11 cellular contexts compared by ENCODE assay signal in genomic region chr10:34504534-34504933, GRCh38.
A peak's percentile ranks its signal among the peaks of the same experiment; 100 is the strongest.
DNase-seq lines count a peak whose midpoint lies in the region; ATAC-seq, FAIRE-seq and TF ChIP-seq lines count a peak whose summit lies in the region.
"Had no signal": no experiment of that assay in that cellular context is flagged by ENCODE, and none has a peak within 500 bp of the region (broad histone marks: within the 10 kb centered on the region; RNA-seq: fewer than 3 reads in every experiment).

No MANE protein-coding gene starts in this region.

- intact Hi-C loops in spleen (cut with DNase I; ENCODE audit: low total_unique reads) = no loop called here

- H3K27ac ChIP-seq in C4-2B (peak overlapping the region; percentile 27; the same call in 1 of the 2 replicates), spleen (no peak overlapping the region)
- H3K27ac ChIP-seq: suprapubic skin had no signal

- peaks cover 23% of the 10 kb centered on the region for H3K27me3 Mint-ChIP-seq in activated T-helper 17 cell treated with anti-CD3 and anti-CD28 coated beads, Interleukin-2, amount 50 U/mL, for 72 hours
- no peaks in the 10 kb centered on the region for H3K27me3 Mint-ChIP-seq in endothelial cell (ENCODE audit: unreplicated experiment)

- no peaks in the 10 kb centered on the region for H3K9me3 Mint-ChIP-seq in activated T-helper 17 cell treated with anti-CD3 and anti-CD28 coated beads, Interleukin-2, amount 50 U/mL, for 72 hours
- H3K9me3 Mint-ChIP-seq in endothelial cell (ENCODE audit: unreplicated experiment) = no peaks in the 10 kb centered on the region

- H3K4me1 Mint-ChIP-seq in activated T-helper 17 cell treated with anti-CD3 and anti-CD28 coated beads, Interleukin-2, amount 50 U/mL, for 72 hours = no peaks in the 10 kb centered on the region
- H3K4me1 Mint-ChIP-seq in endothelial cell (ENCODE audit: unreplicated experiment) = peaks cover 3% of the 10 kb centered on the region

- no peak overlapping the region for H3K4me3 Mint-ChIP-seq in activated T-helper 17 cell treated with anti-CD3 and anti-CD28 coated beads, Interleukin-2, amount 50 U/mL, for 72 hours
- H3K4me3 Mint-ChIP-seq in endothelial cell (ENCODE audit: unreplicated experiment) = no peak overlapping the region

- DNase-seq in endothelial cell (ENCODE audit: low spot score) (no peak), spleen (no peak), NOMO-1 (lab: John Stamatoyannopoulos, UW; ENCODE audit: unreplicated experiment in 2 of 2) (no peak), GM20000 (ENCODE audit: low spot score) (no peak)
- DNase-seq: NCI-H510A treated with DMSO at 0.1 percent for 48 hours had no signal

- H3K4me1 ChIP-seq in spleen = no peaks in the 10 kb centered on the region

- no peak overlapping the region for H3K27ac Mint-ChIP-seq in activated T-helper 17 cell treated with anti-CD3 and anti-CD28 coated beads, Interleukin-2, amount 50 U/mL, for 72 hours
- H3K27ac Mint-ChIP-seq in endothelial cell (ENCODE audit: unreplicated experiment) = no peak overlapping the region

- TF ChIP-seq POLR2A in spleen (IDR thresholded peaks at IDR 0.05) = no peak

- FAIRE-seq in islet of Langerhans (lab: Jason Lieb, UNC) = peak; percentile 80

- no peaks in the 10 kb centered on the region for H3K27me3 ChIP-seq in spleen (replicated peaks in 1 of 7)
- H3K27me3 ChIP-seq: suprapubic skin had no signal

- TF ChIP-seq CTCF in C4-2B (conservative IDR thresholded peaks at IDR 0.05) = no peak
- TF ChIP-seq CTCF in endothelial cell (IDR thresholded peaks at IDR 0.05; ENCODE audit: unreplicated experiment) = no peak
- TF ChIP-seq CTCF in spleen (IDR thresholded peaks at IDR 0.05 in 8 of 11, conservative IDR thresholded peaks at IDR 0.05 in 3 of 11) = no peak
- TF ChIP-seq CTCF in GM20000 (IDR thresholded peaks at IDR 0.05; ENCODE audit: extremely low read depth, missing control alignments) = no peak

- no peak overlapping the region for H3K4me3 ChIP-seq in spleen
- H3K4me3 ChIP-seq: suprapubic skin had no signal

- H3K9me3 ChIP-seq in spleen = no peaks in the 10 kb centered on the region
- H3K9me3 ChIP-seq: suprapubic skin had no signal

- H3K36me3 ChIP-seq in spleen = no peaks in the 10 kb centered on the region
- H3K36me3 ChIP-seq: suprapubic skin had no signal

- WGBS in spleen, 5 donors = 72 to 92% (median 83%) methylated on average over 3 of the region's 3 CpGs

- peak; percentile 51 for ATAC-seq in HG03432 (IDR thresholded peaks at IDR 0.05; ENCODE audit: unreplicated experiment)
- ATAC-seq in activated T-helper 17 cell treated with anti-CD3 and anti-CD28 coated beads, Interleukin-2, amount 50 U/mL, for 72 hours (replicated peaks) = peak; percentile 66
- ATAC-seq: activated CD4-positive, CD25-positive, alpha-beta regulatory T cell treated with anti-CD3 and anti-CD28 coated beads, Interleukin-2, amount 50 U/mL, for 24 hours had no signal

- H3K36me3 Mint-ChIP-seq in activated T-helper 17 cell treated with anti-CD3 and anti-CD28 coated beads, Interleukin-2, amount 50 U/mL, for 72 hours (ENCODE audit: low read depth) = no peaks in the 10 kb centered on the region
- peaks cover 3% of the 10 kb centered on the region for H3K36me3 Mint-ChIP-seq in endothelial cell (ENCODE audit: low read depth, unreplicated experiment)
